ENCODE assay signal across 9 cellular contexts in the genomic region with DNA sequence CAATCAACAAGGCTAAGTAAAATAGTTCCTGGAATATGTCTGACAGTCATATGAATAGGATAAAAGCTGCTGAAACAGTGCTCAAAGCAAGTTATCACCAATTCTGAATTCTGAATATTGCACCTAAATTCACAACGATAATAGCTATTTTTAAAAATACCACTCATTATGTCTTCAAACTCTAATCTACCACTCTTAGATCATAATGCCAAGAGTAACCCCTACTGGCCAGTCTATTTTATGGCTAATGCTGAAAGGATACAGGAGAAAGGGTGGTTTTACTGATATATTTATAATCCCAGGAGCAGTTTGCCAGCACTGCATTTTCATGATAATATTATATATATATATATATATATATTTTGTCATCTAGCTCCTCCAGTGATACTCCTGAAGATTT.
DNase-seq lines count a peak whose midpoint lies in the region; ATAC-seq and TF ChIP-seq lines count a peak whose summit lies in the region.
"Had no signal": no experiment of that assay in that cellular context is flagged by ENCODE, and none has a peak within 500 bp of the region (broad histone marks: within the 10 kb centered on the region; RNA-seq: fewer than 3 reads in every experiment).

No MANE protein-coding gene starts in this region.

- peak; percentile 54 for ATAC-seq in HG03378 (IDR thresholded peaks at IDR 0.05; ENCODE audit: unreplicated experiment)
- no peak for ATAC-seq in HG03439 (IDR thresholded peaks at IDR 0.05; ENCODE audit: unreplicated experiment)
- ATAC-seq in T-helper 17 cell: no peak

- intact Hi-C loops in A673 (cut with micrococcal nuclease; ENCODE audit: unreplicated experiment): no loop called here

- no peak overlapping the region for H3K27ac ChIP-seq in neural progenitor cell
- H3K27ac ChIP-seq in A673 (ENCODE audit: low read depth, low read length, poor library complexity, severe bottlenecking): no peak overlapping the region

- H3K36me3 ChIP-seq in neural progenitor cell (no peaks in the 10 kb centered on the region), A673 (ENCODE audit: insufficient read depth, low read length, poor library complexity, severe bottlenecking) (no peaks in the 10 kb centered on the region)

- H3K4me3 Mint-ChIP-seq in neural progenitor cell (no peak overlapping the region), T-helper 17 cell (no peak overlapping the region)

- H3K9me3 ChIP-seq in neural progenitor cell (ENCODE audit: low read depth): no peaks in the 10 kb centered on the region
- H3K9me3 ChIP-seq in T-helper 17 cell (ENCODE audit: control insufficient read depth, low read length, poor library complexity, severe bottlenecking): no peaks in the 10 kb centered on the region
- no peaks in the 10 kb centered on the region for H3K9me3 ChIP-seq in A673 (ENCODE audit: low read depth, low read length, poor library complexity, severe bottlenecking)

- H3K9ac ChIP-seq in neural progenitor cell: no peak overlapping the region

- no peaks in the 10 kb centered on the region for H4K20me1 ChIP-seq in neural progenitor cell (ENCODE audit: low read depth)

- H3K36me3 Mint-ChIP-seq in neural progenitor cell: no peaks in the 10 kb centered on the region
- H3K36me3 Mint-ChIP-seq in T-helper 17 cell (ENCODE audit: low read depth): no peaks in the 10 kb centered on the region

- H3K4me3 ChIP-seq in neural progenitor cell (no peak overlapping the region), A673 (ENCODE audit: low read depth, low read length, poor library complexity, severe bottlenecking) (no peak overlapping the region)

- no peak overlapping the region for H2AFZ ChIP-seq in neural progenitor cell (replicated peaks)

- no peak overlapping the region for H3K4me2 ChIP-seq in neural progenitor cell

- H3K27me3 Mint-ChIP-seq in neural progenitor cell (ENCODE audit: insufficient read depth, low read depth) (no peaks in the 10 kb centered on the region), T-helper 17 cell (no peaks in the 10 kb centered on the region)

- CTCF ChIA-PET in A673 (lab: Charles Lee): interaction anchor here (1.1 kb wide), 1 partner anchor 154 kb away, joined by 5 read pairs; no protein-coding TSS in a partner anchor

- no peaks in the 10 kb centered on the region for H3F3A ChIP-seq in neural progenitor cell (ENCODE audit: low read depth)

- H3K27me3 ChIP-seq in neural progenitor cell (no peaks in the 10 kb centered on the region), A673 (replicated peaks; ENCODE audit: insufficient read depth, low read depth, low read length, poor library complexity) (no peaks in the 10 kb centered on the region)

- POLR2A ChIA-PET in A673 (lab: Charles Lee; ENCODE audit: low non-redundant PET): interaction anchor here (0.7 kb wide), 1 partner anchor 51 kb away, joined by 6 read pairs; no protein-coding TSS in a partner anchor

- H3K79me2 ChIP-seq in neural progenitor cell (ENCODE audit: low read depth): no peaks in the 10 kb centered on the region

- H3K27ac Mint-ChIP-seq in neural progenitor cell: no peak overlapping the region
- H3K27ac Mint-ChIP-seq in T-helper 17 cell: no peak overlapping the region

- DNase-seq in GM13976 (ENCODE audit: low spot score) (peak; percentile 28), astrocyte of the hippocampus (ENCODE audit: low read depth, low spot score) (peak; percentile 57), neural progenitor cell (ENCODE audit: low spot score) (no peak), LoVo (ENCODE audit: low spot score) (no peak), T-helper 17 cell (no peak), A673 (ENCODE audit: low spot score) (no peak)
- DNase-seq: left cardiac atrium had no signal

- H3K4me1 Mint-ChIP-seq in neural progenitor cell (peaks cover 12% of the 10 kb centered on the region), T-helper 17 cell (peaks cover 10% of the 10 kb centered on the region)

- H3K4me1 ChIP-seq in neural progenitor cell (peaks cover 6% of the 10 kb centered on the region), A673 (ENCODE audit: insufficient read depth, low read length, poor library complexity, severe bottlenecking) (no peaks in the 10 kb centered on the region)

- TF ChIP-seq CTCF in GM13976 (IDR thresholded peaks at IDR 0.05; ENCODE audit: borderline replicate concordance, control extremely low read depth, extremely low read depth, insufficient read depth, missing control alignments) (no peak), neural progenitor cell (IDR thresholded peaks at IDR 0.05) (peak; percentile 44), A673 (conservative IDR thresholded peaks at IDR 0.05; ENCODE audit: low read depth, low read length) (no peak; the same call in 1 of the 2 replicates)

- no peaks in the 10 kb centered on the region for H3K9me3 Mint-ChIP-seq in neural progenitor cell

- in situ Hi-C loops in GM13976 (cut with MboI; ENCODE audit: low sequenced_read_pairs, unreplicated experiment): loop anchor here (10.0 to 25.0 kb wide), 2 partner anchors 146 to 473 kb away; no protein-coding TSS in a partner anchor

- BruUV-seq in A673 (replicated peaks; lab: Mats Ljungman, UMichigan): no TSS peak

Comparison
In these comparisons a context has a peak if more than half of its experiments do, and no peak if none do; other contexts are left out.
1. DNase-seq: peak in GM13976 (single experiment) and astrocyte of the hippocampus (single experiment); none in neural progenitor cell (single experiment), LoVo (single experiment), T-helper 17 cell (0 of 3) and A673 (single experiment).